In genomic region chr7:47887016-47887640, GRCh38 we compare ENCODE assay signal across 25 cellular contexts.
"Had no signal": no experiment of that assay in that cellular context is flagged by ENCODE, and none has a peak within 500 bp of the region (broad histone marks: within the 10 kb centered on the region; RNA-seq: fewer than 3 reads in every experiment).

No MANE protein-coding gene starts in this region.

- ATAC-seq: activated T-cell treated with anti-CD3 and anti-CD28 coated beads, Interleukin-2, amount 50 U/mL, for 72 hours had no signal

- H3K4me3 Mint-ChIP-seq: activated B cell treated with CpG ODN at 0.5 μM for 24 hours; activated CD4-positive, alpha-beta memory T cell treated with anti-CD3 and anti-CD28 coated beads, Interleukin-2, amount 10 ng/mL, durations not matched to agents 7 days and 5 days; activated CD4-positive, alpha-beta T cell treated with anti-CD3 and anti-CD28 coated beads, Interleukin-2, amount 10 ng/mL, durations not matched to agents 7 days and 5 days; activated naive CD4-positive, alpha-beta T cell treated with anti-CD3 and anti-CD28 coated beads, Interleukin-2, amount 50 U/mL, for 24 hours; activated T-cell treated with anti-CD3 and anti-CD28 coated beads, Interleukin-2, amount 50 U/mL, for 72 hours had no signal

- H3K9me3 ChIP-seq: SJSA1 had no signal

- H3K4me3 ChIP-seq: cardiac muscle cell, SJSA1 had no signal

- H3K27me3 ChIP-seq: brain microvascular endothelial cell, cardiac muscle cell, SJSA1 had no signal

- H3K27ac ChIP-seq: brain microvascular endothelial cell, cardiac muscle cell, KMS-11, RWPE1, SJSA1 had no signal

- H3K4me1 Mint-ChIP-seq: activated B cell treated with CpG ODN at 0.5 μM for 24 hours; activated CD4-positive, alpha-beta T cell treated with anti-CD3 and anti-CD28 coated beads, Interleukin-2, amount 10 ng/mL, durations not matched to agents 7 days and 5 days; activated naive CD4-positive, alpha-beta T cell treated with anti-CD3 and anti-CD28 coated beads, Interleukin-2, amount 50 U/mL, for 24 hours had no signal

- DNase-seq: activated B cell treated with CpG ODN at 0.5 μM for 24 hours; activated CD4-positive, alpha-beta memory T cell treated with anti-CD3 and anti-CD28 coated beads, Interleukin-2, amount 10 ng/mL, durations not matched to agents 7 days and 5 days; activated CD4-positive, alpha-beta T cell treated with anti-CD3 and anti-CD28 coated beads, Interleukin-2, amount 10 ng/mL, durations not matched to agents 7 days and 5 days; activated CD8-positive, alpha-beta memory T cell treated with anti-CD3 and anti-CD28 coated beads, Interleukin-2, amount 50 U/mL, for 4 hours; activated naive CD4-positive, alpha-beta T cell; activated T-cell treated with anti-CD3 and anti-CD28 coated beads, Interleukin-2, amount 50 U/mL, for 72 hours; aorta; brain microvascular endothelial cell; NCI-H1092; NCI-H1417; NCI-H1930; NCI-H2171 treated with DMSO at 0.1 percent for 48 hours; NCI-H226; NCI-H510A; NCI-H526 treated with DMSO at 0.1 percent for 48 hours; NCI-H82; Right ventricle myocardium superior; T-helper 2 cell; T1000 had no signal

- H3K9me3 Mint-ChIP-seq: activated B cell treated with CpG ODN at 0.5 μM for 24 hours; activated CD4-positive, alpha-beta memory T cell treated with anti-CD3 and anti-CD28 coated beads, Interleukin-2, amount 10 ng/mL, durations not matched to agents 7 days and 5 days; activated CD4-positive, alpha-beta T cell treated with anti-CD3 and anti-CD28 coated beads, Interleukin-2, amount 10 ng/mL, durations not matched to agents 7 days and 5 days; activated naive CD4-positive, alpha-beta T cell treated with anti-CD3 and anti-CD28 coated beads, Interleukin-2, amount 50 U/mL, for 24 hours; activated T-cell treated with anti-CD3 and anti-CD28 coated beads, Interleukin-2, amount 50 U/mL, for 72 hours; activated T-helper 2 cell treated with anti-CD3 and anti-CD28 coated beads, Interferon-gamma antibody, Interleukin-2, Interleukin-4, amounts not matched to agents 10 μg/mL and 5 μg/mL and 100 μg/mL, durations not matched to agents 14 hours and 24 hours and 36 hours had no signal

- H3K27me3 Mint-ChIP-seq: activated B cell treated with CpG ODN at 0.5 μM for 24 hours; activated CD4-positive, alpha-beta memory T cell treated with anti-CD3 and anti-CD28 coated beads, Interleukin-2, amount 10 ng/mL, durations not matched to agents 7 days and 5 days; activated CD4-positive, alpha-beta T cell treated with anti-CD3 and anti-CD28 coated beads, Interleukin-2, amount 10 ng/mL, durations not matched to agents 7 days and 5 days; activated naive CD4-positive, alpha-beta T cell treated with anti-CD3 and anti-CD28 coated beads, Interleukin-2, amount 50 U/mL, for 24 hours had no signal

- H3K36me3 ChIP-seq: brain microvascular endothelial cell, cardiac muscle cell, SJSA1 had no signal

- H3K27ac Mint-ChIP-seq: activated B cell treated with CpG ODN at 0.5 μM for 24 hours; activated CD4-positive, alpha-beta memory T cell treated with anti-CD3 and anti-CD28 coated beads, Interleukin-2, amount 10 ng/mL, durations not matched to agents 7 days and 5 days; activated CD4-positive, alpha-beta T cell treated with anti-CD3 and anti-CD28 coated beads, Interleukin-2, amount 10 ng/mL, durations not matched to agents 7 days and 5 days; activated naive CD4-positive, alpha-beta T cell treated with anti-CD3 and anti-CD28 coated beads, Interleukin-2, amount 50 U/mL, for 24 hours; activated T-cell treated with anti-CD3 and anti-CD28 coated beads, Interleukin-2, amount 50 U/mL, for 72 hours; activated T-helper 2 cell treated with anti-CD3 and anti-CD28 coated beads, Interferon-gamma antibody, Interleukin-2, Interleukin-4, amounts not matched to agents 10 μg/mL and 5 μg/mL and 100 μg/mL, durations not matched to agents 14 hours and 24 hours and 36 hours had no signal
